In genomic region chr11:74952752-74953151, GRCh38 we compare ENCODE assay signal across 1 cellular context.
TF ChIP-seq lines count a peak whose summit lies in the region.

No MANE protein-coding gene starts in this region.

TF ChIP-seq in K562, 482 proteins besides CTCF, POLR2A, EP300 and RAD21:
- TF ChIP-seq PBX2 (CRISPR knock-in tag; IDR thresholded peaks at IDR 0.05; ENCODE audit: low read depth) (no peak), PBX2 (tag; conservative IDR thresholded peaks at IDR 0.05; ENCODE audit: low read depth) (0 out of 2 replicates have a peak, but pooled peaks have one; percentile 16), CHD1 (IDR thresholded peaks at IDR 0.05; ENCODE audit: low read length) (no peak), MIER1 (IDR thresholded peaks at IDR 0.05; ENCODE audit: low read depth) (no peak)
